ENCODE assay signal across 1 cellular context in the genomic region with DNA sequence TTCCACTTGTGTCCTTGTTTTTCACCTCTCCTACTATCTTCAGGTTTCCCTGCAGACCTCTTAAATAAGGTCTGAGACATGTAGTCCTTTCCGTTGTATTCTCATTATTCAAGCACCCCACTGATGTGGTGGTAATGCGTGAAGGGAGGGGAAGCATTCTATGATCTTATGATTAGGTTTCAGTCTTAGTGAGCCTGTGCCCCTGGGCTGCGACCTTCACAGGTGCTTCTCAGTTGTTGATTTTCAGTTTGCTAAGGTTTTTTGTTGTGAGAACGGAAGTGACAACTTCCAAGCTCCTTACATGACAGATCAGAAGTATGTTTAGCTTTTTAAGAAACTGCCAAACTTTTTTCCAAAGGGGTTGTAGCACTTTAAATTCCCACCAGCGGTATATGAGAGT.
TF ChIP-seq lines count a peak whose summit lies in the region.

No MANE protein-coding gene starts in this region.

TF ChIP-seq in GM12878, 131 proteins besides CTCF, POLR2A, EP300 and RAD21 (continued from another document and continues in another):
- TF ChIP-seq ZBTB40 (IDR thresholded peaks at IDR 0.05; ENCODE audit: borderline replicate concordance) (no peak), KLF5 (IDR thresholded peaks at IDR 0.05; ENCODE audit: partially characterized antibody) (no peak), GATAD2B (conservative IDR thresholded peaks at IDR 0.05; ENCODE audit: low read depth) (no peak), NBN (IDR thresholded peaks at IDR 0.05) (no peak), CHD1 (IDR thresholded peaks at IDR 0.05; ENCODE audit: low read depth, low read length) (no peak), PML (IDR thresholded peaks at IDR 0.05; ENCODE audit: low read length) (no peak), NFIC (IDR thresholded peaks at IDR 0.05; ENCODE audit: low read depth, low read length) (peak; percentile 62; the same call in 1 of the 2 replicates), HDGF (IDR thresholded peaks at IDR 0.05) (no peak), MTA2 (IDR thresholded peaks at IDR 0.05; ENCODE audit: low read depth) (peak; percentile 36; the same call in 1 of the 2 replicates), IKZF2 (IDR thresholded peaks at IDR 0.05) (peak; percentile 17 to 32; a peak in 2 of 4 replicates), IRF4 (IDR thresholded peaks at IDR 0.05; ENCODE audit: low read depth, low read length) (peak; percentile 67; the same call in 1 of the 2 replicates), NRF1 (conservative IDR thresholded peaks at IDR 0.05; ENCODE audit: low read depth, low read length) (no peak), CREM (IDR thresholded peaks at IDR 0.05; ENCODE audit: low read depth) (peak; percentile 22; the same call in 1 of the 2 replicates), JUNB (IDR thresholded peaks at IDR 0.05) (peak; percentile 69), FOS (IDR thresholded peaks at IDR 0.05; ENCODE audit: borderline replicate concordance, extremely low read depth, insufficient read length) (no peak), YY1 (IDR thresholded peaks at IDR 0.05; ENCODE audit: low read depth, low read length) (no peak), ZNF24 (IDR thresholded peaks at IDR 0.05) (no peak), STAT1 (conservative IDR thresholded peaks at IDR 0.05) (no peak), SPI1 (IDR thresholded peaks at IDR 0.05; ENCODE audit: borderline replicate concordance, insufficient read depth, low read depth, low read length) (peak; percentile 16; the same call in 1 of the 2 replicates), MYC (IDR thresholded peaks at IDR 0.05; ENCODE audit: insufficient read depth, insufficient read length, insufficient replicate concordance, low read length, severe bottlenecking) (no peak), SUZ12 (IDR thresholded peaks at IDR 0.05; ENCODE audit: unreplicated experiment) (no peak), ZNF207 (IDR thresholded peaks at IDR 0.05; ENCODE audit: borderline replicate concordance) (no peak), NFXL1 (IDR thresholded peaks at IDR 0.05; ENCODE audit: borderline replicate concordance) (no peak), TBL1XR1 (IDR thresholded peaks at IDR 0.05; ENCODE audit: low read depth, low read length) (no peak), HDAC2 (IDR thresholded peaks at IDR 0.05) (no peak), EZH2 (IDR thresholded peaks at IDR 0.05; ENCODE audit: borderline replicate concordance, control insufficient read depth, low read depth, low read length) (no peak), ZNF217 (IDR thresholded peaks at IDR 0.05) (no peak), ZNF274 (IDR thresholded peaks at IDR 0.05; ENCODE audit: insufficient read depth, insufficient read length) (no peak), KDM1A (IDR thresholded peaks at IDR 0.05; ENCODE audit: borderline replicate concordance) (no peak), TARDBP (IDR thresholded peaks at IDR 0.05; ENCODE audit: borderline replicate concordance) (no peak), NR2C1 (IDR thresholded peaks at IDR 0.05) (no peak), SREBF1 (IDR thresholded peaks at IDR 0.05; ENCODE audit: low read length) (no peak), TCF7 (IDR thresholded peaks at IDR 0.05; ENCODE audit: borderline replicate concordance) (0 out of 2 replicates have a peak, but pooled peaks have one; percentile 8), RBBP5 (conservative IDR thresholded peaks at IDR 0.05) (no peak), PAX8 (IDR thresholded peaks at IDR 0.05) (no peak), CEBPZ (IDR thresholded peaks at IDR 0.05; ENCODE audit: low read depth, low read length) (no peak), BCLAF1 (IDR thresholded peaks at IDR 0.05) (no peak), USF1 (IDR thresholded peaks at IDR 0.05; ENCODE audit: borderline replicate concordance, extremely low read length, insufficient read depth, low read depth, low read length) (no peak), CBX5 (IDR thresholded peaks at IDR 0.05; ENCODE audit: low read depth) (no peak), NR2F1 (conservative IDR thresholded peaks at IDR 0.05) (peak; percentile 89), ASH2L (IDR thresholded peaks at IDR 0.05; ENCODE audit: borderline replicate concordance, low read depth) (no peak), JUND (IDR thresholded peaks at IDR 0.05; ENCODE audit: low read depth, low read length) (0 out of 2 replicates have a peak, but pooled peaks have one; percentile 40), EED (IDR thresholded peaks at IDR 0.05; ENCODE audit: low read depth) (peak; percentile 64; the same call in 1 of the 2 replicates), RUNX3 (IDR thresholded peaks at IDR 0.05; ENCODE audit: low read length) (peak; percentile 60; the same call in 1 of the 2 replicates)
- TF ChIP-seq, protein P1, sequence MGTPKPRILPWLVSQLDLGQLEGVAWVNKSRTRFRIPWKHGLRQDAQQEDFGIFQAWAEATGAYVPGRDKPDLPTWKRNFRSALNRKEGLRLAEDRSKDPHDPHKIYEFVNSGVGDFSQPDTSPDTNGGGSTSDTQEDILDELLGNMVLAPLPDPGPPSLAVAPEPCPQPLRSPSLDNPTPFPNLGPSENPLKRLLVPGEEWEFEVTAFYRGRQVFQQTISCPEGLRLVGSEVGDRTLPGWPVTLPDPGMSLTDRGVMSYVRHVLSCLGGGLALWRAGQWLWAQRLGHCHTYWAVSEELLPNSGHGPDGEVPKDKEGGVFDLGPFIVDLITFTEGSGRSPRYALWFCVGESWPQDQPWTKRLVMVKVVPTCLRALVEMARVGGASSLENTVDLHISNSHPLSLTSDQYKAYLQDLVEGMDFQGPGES (IDR thresholded peaks at IDR 0.05): no peak
- TF ChIP-seq, protein P2, sequence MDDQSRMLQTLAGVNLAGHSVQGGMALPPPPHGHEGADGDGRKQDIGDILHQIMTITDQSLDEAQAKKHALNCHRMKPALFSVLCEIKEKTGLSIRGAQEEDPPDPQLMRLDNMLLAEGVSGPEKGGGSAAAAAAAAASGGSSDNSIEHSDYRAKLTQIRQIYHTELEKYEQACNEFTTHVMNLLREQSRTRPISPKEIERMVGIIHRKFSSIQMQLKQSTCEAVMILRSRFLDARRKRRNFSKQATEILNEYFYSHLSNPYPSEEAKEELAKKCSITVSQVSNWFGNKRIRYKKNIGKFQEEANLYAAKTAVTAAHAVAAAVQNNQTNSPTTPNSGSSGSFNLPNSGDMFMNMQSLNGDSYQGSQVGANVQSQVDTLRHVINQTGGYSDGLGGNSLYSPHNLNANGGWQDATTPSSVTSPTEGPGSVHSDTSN (IDR thresholded peaks at IDR 0.05; ENCODE audit: insufficient replicate concordance, low read depth, low read length): no peak
- TF ChIP-seq, protein P3, sequence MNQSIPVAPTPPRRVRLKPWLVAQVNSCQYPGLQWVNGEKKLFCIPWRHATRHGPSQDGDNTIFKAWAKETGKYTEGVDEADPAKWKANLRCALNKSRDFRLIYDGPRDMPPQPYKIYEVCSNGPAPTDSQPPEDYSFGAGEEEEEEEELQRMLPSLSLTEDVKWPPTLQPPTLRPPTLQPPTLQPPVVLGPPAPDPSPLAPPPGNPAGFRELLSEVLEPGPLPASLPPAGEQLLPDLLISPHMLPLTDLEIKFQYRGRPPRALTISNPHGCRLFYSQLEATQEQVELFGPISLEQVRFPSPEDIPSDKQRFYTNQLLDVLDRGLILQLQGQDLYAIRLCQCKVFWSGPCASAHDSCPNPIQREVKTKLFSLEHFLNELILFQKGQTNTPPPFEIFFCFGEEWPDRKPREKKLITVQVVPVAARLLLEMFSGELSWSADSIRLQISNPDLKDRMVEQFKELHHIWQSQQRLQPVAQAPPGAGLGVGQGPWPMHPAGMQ (IDR thresholded peaks at IDR 0.05; ENCODE audit: borderline replicate concordance): no peak
- TF ChIP-seq, protein P4, sequence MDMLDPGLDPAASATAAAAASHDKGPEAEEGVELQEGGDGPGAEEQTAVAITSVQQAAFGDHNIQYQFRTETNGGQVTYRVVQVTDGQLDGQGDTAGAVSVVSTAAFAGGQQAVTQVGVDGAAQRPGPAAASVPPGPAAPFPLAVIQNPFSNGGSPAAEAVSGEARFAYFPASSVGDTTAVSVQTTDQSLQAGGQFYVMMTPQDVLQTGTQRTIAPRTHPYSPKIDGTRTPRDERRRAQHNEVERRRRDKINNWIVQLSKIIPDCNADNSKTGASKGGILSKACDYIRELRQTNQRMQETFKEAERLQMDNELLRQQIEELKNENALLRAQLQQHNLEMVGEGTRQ (IDR thresholded peaks at IDR 0.05; ENCODE audit: borderline replicate concordance, low read depth, low read length): no peak
